In the genomic region with DNA sequence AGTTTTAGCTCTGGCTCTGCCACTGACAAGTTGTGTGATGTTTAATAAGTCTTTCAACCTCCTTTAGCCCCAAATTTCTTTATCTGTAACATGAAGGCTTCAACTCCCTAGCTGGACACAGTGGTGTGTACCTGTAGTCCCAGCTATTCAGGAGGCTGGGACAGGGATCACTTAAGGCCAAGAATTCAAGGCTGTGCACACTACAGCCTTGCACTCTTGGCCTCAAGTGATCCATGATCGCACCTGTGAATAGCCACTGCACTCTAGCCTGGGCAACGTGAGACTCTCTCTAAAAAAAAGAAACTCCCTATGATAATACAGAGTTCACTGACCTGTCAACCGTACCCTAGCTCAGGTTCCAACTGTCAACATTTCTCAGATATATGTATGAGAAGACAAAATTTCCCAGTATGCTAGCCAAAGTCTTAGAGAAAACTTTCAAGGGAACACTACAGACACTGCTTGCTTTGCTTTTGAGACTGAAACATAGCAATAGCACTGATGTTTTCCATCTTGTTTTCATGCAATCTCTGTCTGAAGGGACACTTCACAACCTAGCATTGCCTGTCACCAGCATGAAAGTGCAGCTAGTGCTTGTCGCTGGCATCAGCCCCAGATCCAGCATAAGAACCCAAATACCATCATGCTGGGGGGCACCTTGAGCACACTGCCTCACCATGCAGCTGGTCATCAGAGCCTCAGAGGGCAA, we compare ENCODE assay signal across 20 cellular contexts.
"Had no signal": no experiment of that assay in that cellular context is flagged by ENCODE, and none has a peak within 500 bp of the region (broad histone marks: within the 10 kb centered on the region; RNA-seq: fewer than 3 reads in every experiment).

No MANE protein-coding gene starts in this region.

- H3K27me3 Mint-ChIP-seq: activated naive CD8-positive, alpha-beta T cell treated with anti-CD3 and anti-CD28 coated beads, Interleukin-2, amount 10 ng/mL, durations not matched to agents 7 days and 5 days had no signal

- H3K9me3 Mint-ChIP-seq: stimulated activated memory B cell treated with anti-CD40 and anti-IgM and Interleukin-4, amounts not matched to agents 10 μg/mL and 1 μg/mL and 100 μg/mL, for 72 hours had no signal

- H3K36me3 Mint-ChIP-seq: activated naive CD8-positive, alpha-beta T cell treated with anti-CD3 and anti-CD28 coated beads, Interleukin-2, amount 10 ng/mL, durations not matched to agents 7 days and 5 days; naive B cell; stimulated activated memory B cell treated with anti-CD40 and anti-IgM and Interleukin-4, amounts not matched to agents 10 μg/mL and 1 μg/mL and 100 μg/mL, for 72 hours had no signal

- H3K4me3 Mint-ChIP-seq: activated naive CD8-positive, alpha-beta T cell treated with anti-CD3 and anti-CD28 coated beads, Interleukin-2, amount 10 ng/mL, durations not matched to agents 7 days and 5 days; naive B cell; stimulated activated memory B cell treated with anti-CD40 and anti-IgM and Interleukin-4, amounts not matched to agents 10 μg/mL and 1 μg/mL and 100 μg/mL, for 72 hours had no signal

- H3K27ac ChIP-seq: body of pancreas, colonic mucosa, parathyroid adenoma, sigmoid colon, thoracic aorta, VCaP had no signal

- H3K4me1 Mint-ChIP-seq: naive B cell; stimulated activated memory B cell treated with anti-CD40 and anti-IgM and Interleukin-4, amounts not matched to agents 10 μg/mL and 1 μg/mL and 100 μg/mL, for 72 hours had no signal

- ATAC-seq: body of pancreas; left lobe of liver; mucosa of descending colon; stimulated activated memory B cell treated with anti-CD40 and anti-IgM and Interleukin-4, amounts not matched to agents 10 μg/mL and 1 μg/mL and 100 μg/mL, for 72 hours had no signal

- H3K27me3 ChIP-seq: body of pancreas, colonic mucosa, sigmoid colon had no signal

- H3K4me3 ChIP-seq: body of pancreas, colonic mucosa, mucosa of descending colon, sigmoid colon, thoracic aorta had no signal

- H3K4me1 ChIP-seq: body of pancreas, colonic mucosa, parathyroid adenoma, sigmoid colon had no signal

- DNase-seq: activated CD4-positive, alpha-beta T cell treated with anti-CD3 and anti-CD28 coated beads for 1 hour; activated naive CD4-positive, alpha-beta T cell; activated naive CD8-positive, alpha-beta T cell treated with anti-CD3 and anti-CD28 coated beads, Interleukin-2, amount 10 ng/mL, durations not matched to agents 7 days and 5 days; amygdala; body of pancreas; central memory CD4-positive, alpha-beta T cell; colonic mucosa; erythroblast; foreskin melanocyte; islet precursor cell; mucosa of descending colon; naive B cell; sigmoid colon; stimulated activated CD4-positive, alpha-beta T cell treated with anti-CD3 and anti-CD28 coated beads, Interleukin-4, amount 100 ng/mL, for 4 hours; T-helper 2 cell had no signal

- H3K9me3 ChIP-seq: body of pancreas, colonic mucosa, mucosa of descending colon, sigmoid colon, thoracic aorta had no signal

- H3K27ac Mint-ChIP-seq: activated naive CD8-positive, alpha-beta T cell treated with anti-CD3 and anti-CD28 coated beads, Interleukin-2, amount 10 ng/mL, durations not matched to agents 7 days and 5 days; stimulated activated memory B cell treated with anti-CD40 and anti-IgM and Interleukin-4, amounts not matched to agents 10 μg/mL and 1 μg/mL and 100 μg/mL, for 72 hours had no signal

- H3K36me3 ChIP-seq: colonic mucosa, sigmoid colon, thoracic aorta had no signal
